ENCODE assay signal across 12 cellular contexts in genomic region chrX:41457618-41458192, GRCh38. TPM values are rescaled to one million over a fixed set of nuclear protein-coding genes. Genes with fewer than 3 reads are reported as not detected.
DNase-seq lines count a peak whose midpoint lies in the region; ATAC-seq and TF ChIP-seq lines count a peak whose summit lies in the region.
"Had no signal": no experiment of that assay in that cellular context is flagged by ENCODE, and none has a peak within 500 bp of the region (broad histone marks: within the 10 kb centered on the region; RNA-seq: fewer than 3 reads in every experiment).

No MANE protein-coding gene starts in this region.

- H3K9me3 ChIP-seq in HEK293 (ENCODE audit: control insufficient read depth, insufficient read depth, low read depth, low read length), result no peaks in the 10 kb centered on the region
- H3K9me3 ChIP-seq in WERI-Rb-1 (ENCODE audit: severe bottlenecking), result no peaks in the 10 kb centered on the region
- H3K9me3 ChIP-seq in neural progenitor cell (ENCODE audit: low read depth), result no peaks in the 10 kb centered on the region
- H3K9me3 ChIP-seq in gastroesophageal sphincter, result no peaks in the 10 kb centered on the region
- H3K9me3 ChIP-seq: right atrium auricular region had no signal

- no peaks in the 10 kb centered on the region for H3K27me3 Mint-ChIP-seq in activated CD8-positive, alpha-beta memory T cell treated with anti-CD3 and anti-CD28 coated beads, Interleukin-2, amount 10 ng/mL, durations not matched to agents 7 days and 5 days
- H3K27me3 Mint-ChIP-seq in neural progenitor cell (ENCODE audit: insufficient read depth, low read depth), result peaks cover 2% of the 10 kb centered on the region

- H3K4me1 Mint-ChIP-seq in activated CD8-positive, alpha-beta memory T cell treated with anti-CD3 and anti-CD28 coated beads, Interleukin-2, amount 10 ng/mL, durations not matched to agents 7 days and 5 days, result peaks cover 6% of the 10 kb centered on the region
- peaks cover 5% of the 10 kb centered on the region for H3K4me1 Mint-ChIP-seq in neural progenitor cell

- ATAC-seq in activated CD8-positive, alpha-beta memory T cell treated with anti-CD3 and anti-CD28 coated beads, Interleukin-2, amount 10 ng/mL, durations not matched to agents 7 days and 5 days, result peak; percentile 66
- ATAC-seq in gastroesophageal sphincter (no peak), left lobe of liver (no peak)

- H3K27me3 ChIP-seq in WERI-Rb-1 (ENCODE audit: insufficient read depth, low read depth, severe bottlenecking) (peaks cover 7% of the 10 kb centered on the region), neural progenitor cell (no peaks in the 10 kb centered on the region), gastroesophageal sphincter (no peaks in the 10 kb centered on the region)
- H3K27me3 ChIP-seq: right atrium auricular region had no signal

- H3K36me3 ChIP-seq in HEK293 (ENCODE audit: control insufficient read depth in 2 of 2, insufficient read depth in 1 of 2, low read length in 2 of 2) (no peaks in the 10 kb centered on the region), WERI-Rb-1 (no peaks in the 10 kb centered on the region), neural progenitor cell (no peaks in the 10 kb centered on the region), gastroesophageal sphincter (no peaks in the 10 kb centered on the region)
- H3K36me3 ChIP-seq: right atrium auricular region had no signal

- no peak overlapping the region for H3K27ac ChIP-seq in HEK293 (ENCODE audit: extremely low read depth, low read depth, low read length)
- H3K27ac ChIP-seq in WERI-Rb-1, result no peak overlapping the region
- H3K27ac ChIP-seq in neural progenitor cell, result no peak overlapping the region
- H3K27ac ChIP-seq in gastroesophageal sphincter, result no peak overlapping the region
- H3K27ac ChIP-seq: dorsolateral prefrontal cortex, right atrium auricular region had no signal

- H3K36me3 Mint-ChIP-seq in activated CD8-positive, alpha-beta memory T cell treated with anti-CD3 and anti-CD28 coated beads, Interleukin-2, amount 10 ng/mL, durations not matched to agents 7 days and 5 days, result no peaks in the 10 kb centered on the region
- no peaks in the 10 kb centered on the region for H3K36me3 Mint-ChIP-seq in neural progenitor cell

- POLR2A ChIA-PET in HEK293 (lab: Yijun Ruan, JAX), result interaction anchor here (1.2 kb wide), 1 partner anchor 124 kb away, joined by 3 read pairs; the partner anchor contains the start of gene DDX3X

- no peaks in the 10 kb centered on the region for H3K4me1 ChIP-seq in HEK293 (ENCODE audit: control insufficient read depth, insufficient read depth, low read length)
- H3K4me1 ChIP-seq in neural progenitor cell, result no peaks in the 10 kb centered on the region
- H3K4me1 ChIP-seq in gastroesophageal sphincter, result peaks cover 0 to 12% (median 2%) of the 10 kb centered on the region in 3 donors
- H3K4me1 ChIP-seq: right atrium auricular region had no signal

- TF ChIP-seq CTCF in HEK293 (tag by site-specific recombination; IDR thresholded peaks at IDR 0.05) (no peak), WERI-Rb-1 (IDR thresholded peaks at IDR 0.05; ENCODE audit: low read depth, low read length) (peak; percentile 38; the same call in 1 of the 2 replicates), neural progenitor cell (IDR thresholded peaks at IDR 0.05) (peak; percentile 33), gastroesophageal sphincter (IDR thresholded peaks at IDR 0.05) (no peak)

- H3K4me3 ChIP-seq in HEK293 (ENCODE audit: low read depth, low read length), result no peak overlapping the region
- no peak overlapping the region for H3K4me3 ChIP-seq in WERI-Rb-1 (ENCODE audit: low read depth, low read length)
- no peak overlapping the region for H3K4me3 ChIP-seq in neural progenitor cell
- no peak overlapping the region for H3K4me3 ChIP-seq in gastroesophageal sphincter
- H3K4me3 ChIP-seq: dorsolateral prefrontal cortex, right atrium auricular region had no signal

- H4K20me1 ChIP-seq in neural progenitor cell (ENCODE audit: low read depth), result no peaks in the 10 kb centered on the region

- no peaks in the 10 kb centered on the region for H3K9me3 Mint-ChIP-seq in activated CD8-positive, alpha-beta memory T cell treated with anti-CD3 and anti-CD28 coated beads, Interleukin-2, amount 10 ng/mL, durations not matched to agents 7 days and 5 days (ENCODE audit: low read depth)
- peaks cover 25% of the 10 kb centered on the region for H3K9me3 Mint-ChIP-seq in neural progenitor cell

- no peak overlapping the region for H2AFZ ChIP-seq in neural progenitor cell (replicated peaks)

- no peak overlapping the region for H3K4me2 ChIP-seq in neural progenitor cell

- no peaks in the 10 kb centered on the region for H3K79me2 ChIP-seq in neural progenitor cell (ENCODE audit: low read depth)

- peak; percentile 41 for DNase-seq in activated CD8-positive, alpha-beta memory T cell treated with anti-CD3 and anti-CD28 coated beads, Interleukin-2, amount 10 ng/mL, durations not matched to agents 7 days and 5 days
- no peak for DNase-seq in activated CD8-positive, alpha-beta memory T cell treated with anti-CD3 and anti-CD28 coated beads for 24 hours
- DNase-seq in WERI-Rb-1 (peak; percentile 23), neural progenitor cell (ENCODE audit: low spot score) (no peak), left lobe of liver (ENCODE audit: low spot score) (no peak), NOMO-1 (lab: John Stamatoyannopoulos, UW; ENCODE audit: unreplicated experiment in 2 of 2) (no peak)
- DNase-seq: AML-193, NCI-H774 had no signal

- no peaks in the 10 kb centered on the region for H3F3A ChIP-seq in neural progenitor cell (ENCODE audit: low read depth)

- 51 to 60% methylated on average over 3 of the region's 7 CpGs for WGBS in gastroesophageal sphincter (ENCODE audit: low coverage in 1 of 2), 2 donors

- no peak for TF ChIP-seq EP300 in gastroesophageal sphincter (IDR thresholded peaks at IDR 0.05)

- H3K27ac Mint-ChIP-seq in activated CD8-positive, alpha-beta memory T cell treated with anti-CD3 and anti-CD28 coated beads, Interleukin-2, amount 10 ng/mL, durations not matched to agents 7 days and 5 days, result peak overlapping the region; percentile 32
- no peak overlapping the region for H3K27ac Mint-ChIP-seq in neural progenitor cell

- H3K9ac ChIP-seq in neural progenitor cell, result no peak overlapping the region

- no peak overlapping the region for H3K4me3 Mint-ChIP-seq in activated CD8-positive, alpha-beta memory T cell treated with anti-CD3 and anti-CD28 coated beads, Interleukin-2, amount 10 ng/mL, durations not matched to agents 7 days and 5 days
- H3K4me3 Mint-ChIP-seq in neural progenitor cell, result no peak overlapping the region

- CTCF ChIA-PET in activated CD8-positive, alpha-beta memory T cell treated with anti-CD3 and anti-CD28 coated beads, Interleukin-2, amount 10 ng/mL, durations not matched to agents 7 days and 5 days (lab: Charles Lee), result interaction anchor here (1.0 to 1.9 kb wide), 3 partner anchors 9 to 16 kb away, joined by 4 to 7 read pairs (median 7); no protein-coding TSS in a partner anchor
- CTCF ChIA-PET in HEK293 (lab: Yijun Ruan, JAX), result interaction anchor here (0.5 to 3.0 kb wide), 17 partner anchors 8 to 277 kb away, joined by 3 to 13 read pairs (median 3); partner anchors contain the start of gene NYX

- no peak for TF ChIP-seq POLR2A in gastroesophageal sphincter (IDR thresholded peaks at IDR 0.05)

TF ChIP-seq in HEK293, 187 proteins besides CTCF, POLR2A, EP300 and RAD21:
- TF ChIP-seq ZNF514 (tag by site-specific recombination; IDR thresholded peaks at IDR 0.05) (no peak), BCL11B (tag by site-specific recombination; IDR thresholded peaks at IDR 0.05; ENCODE audit: low read depth) (no peak), ZNF571 (tag by site-specific recombination; IDR thresholded peaks at IDR 0.05) (no peak), ZFP41 (tag by site-specific recombination; IDR thresholded peaks at IDR 0.05; ENCODE audit: borderline replicate concordance) (no peak), ZNF560 (tag by site-specific recombination; IDR thresholded peaks at IDR 0.05; ENCODE audit: borderline replicate concordance) (no peak), ZNF654 (tag by site-specific recombination; IDR thresholded peaks at IDR 0.05; ENCODE audit: low read depth) (peak; percentile 35), SP3 (tag by site-specific recombination; IDR thresholded peaks at IDR 0.05) (no peak)
TF ChIP-seq in HEK293: peak in this region for 1.

RNA-seq across cellular contexts. Expression of gene NYX, which starts 10.6 kb away (rescaled TPM):
- not detected for total RNA-seq in activated CD8-positive, alpha-beta memory T cell treated with anti-CD3 and anti-CD28 coated beads, Interleukin-2, amount 10 ng/mL, durations not matched to agents 7 days and 5 days
- total RNA-seq in neural progenitor cell (ENCODE audit: low replicate concordance) (not detected in 2 replicates), gastroesophageal sphincter (not detected), left lobe of liver (not detected)
- total RNA-seq: right atrium auricular region had no signal

Comparison
In these comparisons a context has a peak if more than half of its experiments do, and no peak if none do; other contexts are left out.
1. DNase-seq: peak in activated CD8-positive, alpha-beta memory T cell treated with anti-CD3 and anti-CD28 coated beads, Interleukin-2, amount 10 ng/mL, durations not matched to agents 7 days and 5 days (single experiment) and WERI-Rb-1 (single experiment); none in activated CD8-positive, alpha-beta memory T cell treated with anti-CD3 and anti-CD28 coated beads for 24 hours (single experiment), neural progenitor cell (single experiment), left lobe of liver (single experiment) and NOMO-1 (0 of 2).
2. CTCF ChIP-seq: peak in WERI-Rb-1 (single experiment) and neural progenitor cell (single experiment); none in HEK293 (single experiment) and gastroesophageal sphincter (0 of 4).